1 cellular context compared by ENCODE assay signal in genomic region chr16:83941546-83941945, GRCh38. TPM values are rescaled to one million over a fixed set of nuclear protein-coding genes. Genes with fewer than 3 reads are reported as not detected.
"Had no signal": no experiment of that assay in that cellular context is flagged by ENCODE, and none has a peak within 500 bp of the region (broad histone marks: within the 10 kb centered on the region; RNA-seq: fewer than 3 reads in every experiment).

No MANE protein-coding gene starts in this region.

RNA-seq across cellular contexts. Expression of gene NECAB2, which starts 26.5 kb away (rescaled TPM):
- total RNA-seq: GM23248 had no signal
